In the genomic region with DNA sequence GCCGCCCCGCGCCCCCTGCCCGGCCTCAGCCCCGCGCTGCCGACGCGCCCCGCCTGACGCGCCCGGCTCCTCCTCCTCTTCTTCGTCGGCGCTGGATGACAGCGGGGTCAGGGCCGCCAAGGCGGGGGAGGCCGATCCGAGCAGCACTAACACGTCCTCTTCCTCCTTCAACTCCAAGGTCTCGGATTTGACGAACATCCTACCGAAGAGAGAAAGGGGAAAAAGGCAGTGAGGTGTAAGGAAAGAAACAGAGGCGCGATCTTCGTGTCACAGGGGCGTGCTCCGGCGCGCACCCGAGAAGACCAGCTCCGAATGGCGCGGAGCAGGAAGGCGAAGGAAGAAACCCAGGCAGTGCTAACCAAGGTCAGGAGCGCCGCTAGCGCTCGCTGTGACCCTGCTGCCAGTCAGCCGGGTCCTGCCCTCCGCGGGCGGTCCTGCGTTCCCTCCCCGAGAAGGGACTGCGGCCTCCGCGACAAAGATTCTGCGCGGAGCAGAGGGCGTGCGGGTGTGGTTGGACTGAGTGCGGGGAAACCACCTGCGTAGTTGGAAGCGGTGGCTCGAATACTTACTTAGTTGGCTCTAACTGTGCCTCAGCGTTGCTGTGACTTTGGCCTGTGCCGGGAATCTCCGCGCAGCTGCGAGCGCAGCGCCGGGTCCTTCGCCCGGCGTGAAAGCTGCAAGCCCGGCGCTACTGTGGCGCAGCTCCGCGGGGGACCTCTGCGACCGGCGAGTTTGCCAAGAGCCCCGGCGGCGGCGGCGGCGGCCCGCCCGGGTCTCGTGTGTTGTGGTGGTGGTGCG, we compare ENCODE assay signal across 8 cellular contexts. TPM values are rescaled to one million over a fixed set of nuclear protein-coding genes. Genes with fewer than 3 reads are reported as not detected.
DNase-seq lines count a peak whose midpoint lies in the region; ATAC-seq and TF ChIP-seq lines count a peak whose summit lies in the region.

No MANE protein-coding gene starts in this region.

- H3K4me3 ChIP-seq in CD4-positive, alpha-beta memory T cell (ENCODE audit: low read length in 2 of 2), result peak overlapping the region in 1 of 2 donors; percentile 37
- H3K4me3 ChIP-seq in NT2/D1 (ENCODE audit: insufficient read length, low read depth) (peak overlapping the region; percentile 46), brain microvascular endothelial cell (ENCODE audit: low read depth, low read length) (peak overlapping the region; percentile 51), kidney epithelial cell (ENCODE audit: low read depth, low read length) (peak overlapping the region; percentile 30)

- CTCF ChIA-PET in CD4-positive, alpha-beta memory T cell (lab: Charles Lee; ENCODE audit: partially characterized antibody), result interaction anchor here (1.0 kb wide), 1 partner anchor 180 kb away, joined by 3 read pairs; no protein-coding TSS in a partner anchor

- peak overlapping the region; percentile 64 for H3K9ac ChIP-seq in NT2/D1 (ENCODE audit: insufficient read length, low read depth)

- peaks cover 31 to 80% (median 48%) of the 10 kb centered on the region in 4 donors for H3K4me1 Mint-ChIP-seq in CD4-positive, alpha-beta memory T cell

- peak overlapping the region in 5 of 7 donors; percentile 37 to 87 (median 75) for H3K27ac Mint-ChIP-seq in CD4-positive, alpha-beta memory T cell

- peaks cover 2 to 3% of the 10 kb centered on the region in 2 donors for H3K36me3 Mint-ChIP-seq in CD4-positive, alpha-beta memory T cell

- no peak overlapping the region for H3K27ac ChIP-seq in CD4-positive, alpha-beta memory T cell (ENCODE audit: low read depth, low read length)
- no peak overlapping the region for H3K27ac ChIP-seq in brain microvascular endothelial cell

- ATAC-seq in GM18909 (IDR thresholded peaks at IDR 0.05; ENCODE audit: poor library complexity, unreplicated experiment) (peak; percentile 35), HG03039 (IDR thresholded peaks at IDR 0.05; ENCODE audit: unreplicated experiment) (peak; percentile 47)

- peaks cover 52% of the 10 kb centered on the region for H3K4me1 ChIP-seq in CD4-positive, alpha-beta memory T cell (ENCODE audit: insufficient read depth, low read length)
- peaks cover 4% of the 10 kb centered on the region for H3K4me1 ChIP-seq in NT2/D1 (ENCODE audit: insufficient read depth, insufficient read length)

- intact Hi-C loops in CD4-positive, alpha-beta memory T cell (cut with micrococcal nuclease), result loop anchor here (2.0 kb wide), 1 partner anchor 283 kb away; no protein-coding TSS in a partner anchor

- TF ChIP-seq CTCF in brain microvascular endothelial cell (IDR thresholded peaks at IDR 0.05; ENCODE audit: low read depth, low read length, missing control alignments), result no peak
- no peak for TF ChIP-seq CTCF in kidney epithelial cell (IDR thresholded peaks at IDR 0.05; ENCODE audit: insufficient read depth, low read length, poor library complexity, severe bottlenecking)

- DNase-seq in CD4-positive, alpha-beta memory T cell, result peak in 3 of 5 donors; percentile 49 to 57 (median 55)
- DNase-seq in NT2/D1 (ENCODE audit: low read depth, low spot score), result no peak
- peak; percentile 18 for DNase-seq in brain microvascular endothelial cell
- DNase-seq in kidney epithelial cell (ENCODE audit: low read depth), result no peak
- peak; percentile 13 to 63 (median 22) for DNase-seq in stimulated activated naive CD4-positive, alpha-beta T cell (lab: John Stamatoyannopoulos, UW)
- DNase-seq in medulla oblongata (ENCODE audit: extremely low spot score), result no peak

- peak overlapping the region; percentile 87 to 98 (median 92) for H3K4me3 Mint-ChIP-seq in CD4-positive, alpha-beta memory T cell

- H3K9me3 Mint-ChIP-seq in CD4-positive, alpha-beta memory T cell, result peaks cover 0 to 31% (median 16%) of the 10 kb centered on the region in 8 donors

- H3K9me3 ChIP-seq in CD4-positive, alpha-beta memory T cell (ENCODE audit: control insufficient read depth in 1 of 2, low read length in 2 of 2), result no peaks in the 10 kb centered on the region
- H3K9me3 ChIP-seq in NT2/D1 (ENCODE audit: insufficient read depth, low read length), result no peaks in the 10 kb centered on the region

- POLR2A ChIA-PET in CD4-positive, alpha-beta memory T cell (lab: Charles Lee; ENCODE audit: partially characterized antibody), result interaction anchor here (1.5 kb wide), 1 partner anchor 229 kb away, joined by 9 read pairs; a partner anchor contains a TSS

- H3K27me3 ChIP-seq in CD4-positive, alpha-beta memory T cell (ENCODE audit: insufficient read depth, low read length), result peaks cover 78% of the 10 kb centered on the region
- H3K27me3 ChIP-seq in NT2/D1 (ENCODE audit: insufficient read depth, insufficient read length) (peaks cover 100% of the 10 kb centered on the region), brain microvascular endothelial cell (replicated peaks) (peaks cover 84% of the 10 kb centered on the region), kidney epithelial cell (ENCODE audit: control insufficient read depth, insufficient read depth, low read length) (peaks cover 78% of the 10 kb centered on the region)

- in situ Hi-C loops in brain microvascular endothelial cell (cut with HindIII; ENCODE audit: low pct_ligation_motif_present, low sequenced_read_pairs), result no loop called here

- H3K27me3 Mint-ChIP-seq in CD4-positive, alpha-beta memory T cell, result peaks cover 74 to 75% of the 10 kb centered on the region in 2 donors

- H3K36me3 ChIP-seq in CD4-positive, alpha-beta memory T cell (ENCODE audit: insufficient read depth, low read length), result no peaks in the 10 kb centered on the region
- H3K36me3 ChIP-seq in NT2/D1 (ENCODE audit: insufficient read depth, insufficient read length, low read length), result no peaks in the 10 kb centered on the region
- no peaks in the 10 kb centered on the region for H3K36me3 ChIP-seq in brain microvascular endothelial cell (replicated peaks)
- H3K36me3 ChIP-seq in kidney epithelial cell (ENCODE audit: control insufficient read depth, insufficient read depth, low read length), result no peaks in the 10 kb centered on the region

RNA-seq across cellular contexts. Expression of a gene that starts 0.5 kb away (rescaled TPM):
- not detected for total RNA-seq in CD4-positive, alpha-beta memory T cell
- polyA plus RNA-seq in CD4-positive, alpha-beta memory T cell, result not detected
- not detected in 2 replicates for total RNA-seq in kidney epithelial cell

Comparison
In these comparisons a context has a peak if more than half of its experiments do, and no peak if none do; other contexts are left out.
1. DNase-seq: peak in CD4-positive, alpha-beta memory T cell (3 of 5), brain microvascular endothelial cell (single experiment) and stimulated activated naive CD4-positive, alpha-beta T cell (6 of 6); none in NT2/D1 (single experiment), kidney epithelial cell (single experiment) and medulla oblongata (single experiment).